In genomic region chr1:24535021-24535424, GRCh38 we compare ENCODE assay signal across 8 cellular contexts. TPM values are rescaled to one million over a fixed set of nuclear protein-coding genes. Genes with fewer than 3 reads are reported as not detected.
A peak's percentile ranks its signal among the peaks of the same experiment; 100 is the strongest.
DNase-seq lines count a peak whose midpoint lies in the region; ATAC-seq and TF ChIP-seq lines count a peak whose summit lies in the region.

No MANE protein-coding gene starts in this region.

- no peaks in the 10 kb centered on the region for H3K9me3 Mint-ChIP-seq in activated CD4-positive, alpha-beta memory T cell treated with anti-CD3 and anti-CD28 coated beads, Interleukin-2, amount 10 ng/mL, durations not matched to agents 7 days and 5 days

- H3K4me1 ChIP-seq in IMR-90 (ENCODE audit: control insufficient read depth, insufficient read depth, low read length): no peaks in the 10 kb centered on the region; the same call in 1 of the 2 replicates

- H2BK20ac ChIP-seq in IMR-90 (ENCODE audit: low read depth, low read length): no peak overlapping the region

- H3K4ac ChIP-seq in IMR-90 (ENCODE audit: low read depth, low read length): no peak overlapping the region

- H4K91ac ChIP-seq in IMR-90 (ENCODE audit: insufficient read depth, low read depth, low read length): no peak overlapping the region

- no peaks in the 10 kb centered on the region for H3K27me3 ChIP-seq in IMR-90 (ENCODE audit: control insufficient read depth, insufficient read depth, low read length)

- peaks cover 60% of the 10 kb centered on the region for H3K4me1 Mint-ChIP-seq in activated CD4-positive, alpha-beta memory T cell treated with anti-CD3 and anti-CD28 coated beads, Interleukin-2, amount 10 ng/mL, durations not matched to agents 7 days and 5 days

- no peak overlapping the region for H2BK15ac ChIP-seq in IMR-90 (ENCODE audit: low read depth, low read length)

- ATAC-seq in IMR-90 (ENCODE audit: low read depth): no peak
- ATAC-seq in left lobe of liver: peak; percentile 49
- peak; percentile 65 for ATAC-seq in stimulated activated naive CD8-positive, alpha-beta T cell treated with anti-CD3 and anti-CD28 coated beads, Interleukin-15, Interleukin-2, amounts not matched to agents 100 U/mL and 50 U/mL, for 24 hours

- no peak overlapping the region for H2BK120ac ChIP-seq in IMR-90 (ENCODE audit: low read depth, low read length)

- H3K9me1 ChIP-seq in IMR-90 (ENCODE audit: insufficient read depth, low read length): no peaks in the 10 kb centered on the region; the same call in 1 of the 2 replicates

- H4K5ac ChIP-seq in IMR-90 (ENCODE audit: low read depth, low read length): no peak overlapping the region

- DNase-seq in IMR-90 (no peak), left lobe of liver (ENCODE audit: low spot score) (no peak), hippocampal formation (lab: John Stamatoyannopoulos, UW) (no peak), NCI-H1436 treated with DMSO at 0.1 percent for 48 hours (lab: John Stamatoyannopoulos, UW) (no peak), NCI-H1436 (lab: John Stamatoyannopoulos, UW) (no peak), NCI-H510A treated with DMSO at 0.1 percent for 48 hours (lab: John Stamatoyannopoulos, UW) (no peak)
- DNase-seq in activated CD4-positive, alpha-beta memory T cell treated with anti-CD3 and anti-CD28 coated beads, Interleukin-2, amount 10 ng/mL, durations not matched to agents 7 days and 5 days: peak; percentile 79
- DNase-seq in stimulated activated naive CD8-positive, alpha-beta T cell treated with anti-CD3 and anti-CD28 coated beads, Interleukin-15, Interleukin-2, amounts not matched to agents 100 U/mL and 50 U/mL, for 24 hours: peak; percentile 80

- no peaks in the 10 kb centered on the region for H4K20me1 ChIP-seq in IMR-90 (ENCODE audit: insufficient read depth, low read length)

- no peak overlapping the region for H3K56ac ChIP-seq in IMR-90 (ENCODE audit: extremely low read depth, insufficient read depth, low read length)

- intact Hi-C loops in IMR-90 (cut with micrococcal nuclease): no loop called here

- no TSS peak for BruUV-seq in IMR-90 (replicated peaks; lab: Mats Ljungman, UMichigan)

- H3K27me3 Mint-ChIP-seq in activated CD4-positive, alpha-beta memory T cell treated with anti-CD3 and anti-CD28 coated beads, Interleukin-2, amount 10 ng/mL, durations not matched to agents 7 days and 5 days: no peaks in the 10 kb centered on the region

- H2AK9ac ChIP-seq in IMR-90 (replicated peaks; ENCODE audit: low read depth, low read length, poor library complexity): no peak overlapping the region

- H3K4me2 ChIP-seq in IMR-90 (ENCODE audit: low read depth, low read length): 0 out of 2 replicates have a peak overlapping the region, but pooled peaks have one; percentile 12

- in situ Hi-C loops in IMR-90 (cut with MboI; ENCODE audit: low sequenced_read_pairs): no loop called here

- no peak overlapping the region for H3K14ac ChIP-seq in IMR-90 (replicated peaks; ENCODE audit: low read depth, low read length)

- H4K8ac ChIP-seq in IMR-90 (ENCODE audit: low read depth in 2 of 2, low read length in 2 of 2): peak overlapping the region in 1 of 2 experiments; percentile 29; a peak in 1 of 4 replicates

- H3K9me3 ChIP-seq in IMR-90 (ENCODE audit: control insufficient read depth, insufficient read depth, low read length): no peaks in the 10 kb centered on the region

- no peaks in the 10 kb centered on the region for H3K79me1 ChIP-seq in IMR-90 (ENCODE audit: low read depth in 1 of 2, low read length in 2 of 2)

- peaks cover 67% of the 10 kb centered on the region for H3K36me3 Mint-ChIP-seq in activated CD4-positive, alpha-beta memory T cell treated with anti-CD3 and anti-CD28 coated beads, Interleukin-2, amount 10 ng/mL, durations not matched to agents 7 days and 5 days (ENCODE audit: low read depth)

- WGBS in IMR-90 (ENCODE audit: extremely low coverage in 2 of 2, insufficient read length in 1 of 2), 2 experiments: 73% methylated on average over 10 of the region's 21 CpGs; no CpG with 5 or more reads in 1 of the 2 experiments

- H2AK5ac ChIP-seq in IMR-90 (ENCODE audit: low read depth, low read length): no peak overlapping the region

- peak overlapping the region; percentile 98 for H3K27ac Mint-ChIP-seq in activated CD4-positive, alpha-beta memory T cell treated with anti-CD3 and anti-CD28 coated beads, Interleukin-2, amount 10 ng/mL, durations not matched to agents 7 days and 5 days

- H2BK5ac ChIP-seq in IMR-90 (ENCODE audit: low read depth, low read length, poor library complexity, severe bottlenecking): no peak overlapping the region

- no peak overlapping the region for H3K27ac ChIP-seq in IMR-90 (ENCODE audit: insufficient read depth, low read length)

- no peak for TF ChIP-seq CTCF in IMR-90 (conservative IDR thresholded peaks at IDR 0.05; ENCODE audit: low read depth, low read length)

- no peak for TF ChIP-seq POLR2A in IMR-90 (IDR thresholded peaks at IDR 0.05; ENCODE audit: low read depth, low read length)

- peak overlapping the region; percentile 46 for H2AFZ ChIP-seq in IMR-90 (replicated peaks; ENCODE audit: low read length, poor library complexity)

- POLR2A ChIA-PET in IMR-90 (lab: Charles Lee; ENCODE audit: unreplicated experiment): no interaction called here
- POLR2A ChIA-PET in activated CD4-positive, alpha-beta memory T cell treated with anti-CD3 and anti-CD28 coated beads, Interleukin-2, amount 10 ng/mL, durations not matched to agents 7 days and 5 days (lab: Charles Lee): interaction anchor here (0.8 to 6.8 kb wide), 10 partner anchors 9 to 732 kb away, joined by 3 to 100 read pairs (median 7); partner anchors contain the start of genes NIPAL3, RCAN3, SRRM1 and STPG1

- no peak for TF ChIP-seq RAD21 in IMR-90 (IDR thresholded peaks at IDR 0.05; ENCODE audit: low read length)

- no peak overlapping the region for H3K18ac ChIP-seq in IMR-90 (ENCODE audit: low read depth, low read length)

- CTCF ChIA-PET in IMR-90 (lab: Yijun Ruan, JAX): interaction anchor here (0.6 kb wide), 1 partner anchor 25 kb away, joined by 3 read pairs; no protein-coding TSS in a partner anchor
- CTCF ChIA-PET in activated CD4-positive, alpha-beta memory T cell treated with anti-CD3 and anti-CD28 coated beads, Interleukin-2, amount 10 ng/mL, durations not matched to agents 7 days and 5 days (lab: Charles Lee): interaction anchor here (0.8 to 2.8 kb wide), 11 partner anchors 8 to 385 kb away, joined by 3 to 25 read pairs (median 7); partner anchors contain the start of genes NIPAL3 and RCAN3

- H3K4me3 Mint-ChIP-seq in activated CD4-positive, alpha-beta memory T cell treated with anti-CD3 and anti-CD28 coated beads, Interleukin-2, amount 10 ng/mL, durations not matched to agents 7 days and 5 days: peak overlapping the region; percentile 82

- no peak overlapping the region for H3K23ac ChIP-seq in IMR-90 (ENCODE audit: low read depth, low read length)

- H3K9ac ChIP-seq in IMR-90 (ENCODE audit: low read depth, low read length): no peak overlapping the region

- peaks cover 2% of the 10 kb centered on the region; the same call in 1 of the 2 replicates for H3K36me3 ChIP-seq in IMR-90 (ENCODE audit: control insufficient read depth, insufficient read depth, low read length)

- H3K4me3 ChIP-seq in IMR-90 (ENCODE audit: insufficient read depth, low read depth, low read length): no peak overlapping the region

- dilution Hi-C loops in IMR-90 (cut with HindIII; ENCODE audit: low sequenced_read_pairs, unreplicated experiment): no loop called here

TF ChIP-seq in IMR-90, 13 proteins besides CTCF, POLR2A, EP300 and RAD21:
- TF ChIP-seq FOS (IDR thresholded peaks at IDR 0.05; ENCODE audit: low read depth, low read length): no peak
- TF ChIP-seq MAZ (IDR thresholded peaks at IDR 0.05; ENCODE audit: borderline replicate concordance, low read depth, low read length): no peak
- TF ChIP-seq MXI1 (IDR thresholded peaks at IDR 0.05; ENCODE audit: borderline replicate concordance, low read depth, low read length): no peak
- TF ChIP-seq RFX5 (IDR thresholded peaks at IDR 0.05; ENCODE audit: low read depth, low read length): no peak
- TF ChIP-seq CHD1 (IDR thresholded peaks at IDR 0.05; ENCODE audit: low read depth, low read length): no peak
- TF ChIP-seq SMC3 (IDR thresholded peaks at IDR 0.05; ENCODE audit: low read depth, low read length): no peak
- TF ChIP-seq CEBPB (IDR thresholded peaks at IDR 0.05; ENCODE audit: low read depth, low read length): no peak
- no peak for TF ChIP-seq USF2 (IDR thresholded peaks at IDR 0.05; ENCODE audit: low read depth, low read length)
- TF ChIP-seq RCOR1 (IDR thresholded peaks at IDR 0.05; ENCODE audit: insufficient replicate concordance, low read length): no peak

RNA-seq across cellular contexts. Expression of gene NCMAP, which starts 20.9 kb away (rescaled TPM):
- total RNA-seq in IMR-90 (2012; rRNA removed) (not detected in 2 replicates), left lobe of liver (1.0 TPM)
- not detected in 2 replicates for polyA plus RNA-seq in IMR-90 (2012; rRNA removed)
- not detected in 2 replicates for polyA plus RNA-seq in IMR-90 (2012; cell fraction: cytosol; rRNA removed)
- polyA plus RNA-seq in IMR-90 (2012; cell fraction: nucleus; rRNA removed; ENCODE audit: low replicate concordance): not detected in 2 replicates
- total RNA-seq in activated CD4-positive, alpha-beta memory T cell treated with anti-CD3 and anti-CD28 coated beads, Interleukin-2, amount 10 ng/mL, durations not matched to agents 7 days and 5 days: not detected

RNA-seq across cellular contexts. Expression of gene RCAN3, which starts 32.4 kb away (rescaled TPM):
- total RNA-seq in IMR-90 (2012; rRNA removed): 5.9 and 8.6 TPM in 2 replicates
- polyA plus RNA-seq in IMR-90 (2012; rRNA removed): 4.0 and 4.2 TPM in 2 replicates
- 2.1 and 4.0 TPM in 2 replicates for polyA plus RNA-seq in IMR-90 (2012; cell fraction: cytosol; rRNA removed)
- 1.7 and 4.2 TPM in 2 replicates for polyA plus RNA-seq in IMR-90 (2012; cell fraction: nucleus; rRNA removed; ENCODE audit: low replicate concordance)
- 10 to 100 TPM; 59.3 to 62.6 TPM for total RNA-seq in activated CD4-positive, alpha-beta memory T cell treated with anti-CD3 and anti-CD28 coated beads, Interleukin-2, amount 10 ng/mL, durations not matched to agents 7 days and 5 days
- 2.9 TPM for total RNA-seq in left lobe of liver

Comparison
In these comparisons a context has a peak if more than half of its experiments do, and no peak if none do; other contexts are left out.
1. DNase-seq: peak in activated CD4-positive, alpha-beta memory T cell treated with anti-CD3 and anti-CD28 coated beads, Interleukin-2, amount 10 ng/mL, durations not matched to agents 7 days and 5 days (single experiment) and stimulated activated naive CD8-positive, alpha-beta T cell treated with anti-CD3 and anti-CD28 coated beads, Interleukin-15, Interleukin-2, amounts not matched to agents 100 U/mL and 50 U/mL, for 24 hours (single experiment); none in IMR-90 (single experiment), left lobe of liver (single experiment), hippocampal formation (0 of 2), NCI-H1436 treated with DMSO at 0.1 percent for 48 hours (single experiment), NCI-H1436 (single experiment) and NCI-H510A treated with DMSO at 0.1 percent for 48 hours (single experiment).